ENCODE assay signal across 12 cellular contexts in the genomic region with DNA sequence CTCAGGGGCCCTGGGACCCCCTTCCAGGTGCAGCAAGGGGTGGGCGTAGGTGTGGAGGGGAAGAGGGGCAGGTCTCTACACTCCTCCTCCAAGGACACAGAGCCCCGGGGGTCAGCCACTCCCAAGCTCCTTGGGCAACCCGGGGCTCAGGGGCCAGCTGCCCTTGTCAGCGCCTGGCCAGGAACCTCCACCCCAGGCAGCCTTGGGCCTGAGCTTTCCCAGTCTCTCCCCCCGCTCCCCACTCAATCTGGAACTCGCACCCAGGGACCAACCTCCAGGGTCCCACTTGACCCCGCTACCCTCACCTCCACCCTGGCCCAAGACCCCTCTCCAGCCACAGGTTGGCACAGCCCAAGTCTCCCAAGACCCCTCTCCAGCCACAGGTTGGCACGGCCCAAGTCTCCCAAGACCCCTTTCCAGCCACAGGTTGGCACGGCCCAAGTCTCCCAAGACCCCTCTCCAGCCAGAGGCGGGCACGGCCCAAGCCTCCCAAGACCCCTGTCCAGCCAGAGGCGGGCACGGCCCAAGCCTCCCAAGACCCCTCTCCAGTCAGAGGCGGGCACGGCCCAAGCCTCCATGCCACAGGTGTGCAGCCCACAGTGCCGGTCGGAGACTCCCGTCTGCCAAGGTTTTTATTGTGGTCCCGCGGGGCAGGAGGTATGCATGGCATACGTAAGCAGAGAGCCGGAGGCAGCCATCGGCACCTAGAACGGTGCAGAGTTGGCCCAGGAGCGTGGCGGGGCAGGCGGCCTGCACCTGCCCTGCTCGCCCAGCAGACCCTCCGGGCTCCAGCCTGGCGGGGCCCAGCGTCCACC. TPM values are rescaled to one million over a fixed set of nuclear protein-coding genes. Genes with fewer than 3 reads are reported as not detected.
DNase-seq lines count a peak whose midpoint lies in the region; ATAC-seq and TF ChIP-seq lines count a peak whose summit lies in the region.
"Had no signal": no experiment of that assay in that cellular context is flagged by ENCODE, and none has a peak within 500 bp of the region (broad histone marks: within the 10 kb centered on the region; RNA-seq: fewer than 3 reads in every experiment).

No MANE protein-coding gene starts in this region.

- H3K27me3 Mint-ChIP-seq in CD14-positive monocyte (ENCODE audit: low read depth in 3 of 3), result peaks cover 49 to 77% (median 64%) of the 10 kb centered on the region in 3 donors

- intact Hi-C loops in CD14-positive monocyte (cut with micrococcal nuclease), result no loop called here
- intact Hi-C loops in left ventricle myocardium inferior (cut with micrococcal nuclease), result no loop called here

- DNase-seq in CD14-positive monocyte (ENCODE audit: low spot score) (peak; percentile 41), RWPE2 (ENCODE audit: low spot score) (peak; percentile 69), left ventricle myocardium inferior (peak; percentile 9), foreskin fibroblast (no peak), NCI-H510A treated with DMSO at 0.1 percent for 48 hours (lab: John Stamatoyannopoulos, UW) (no peak), NCI-H526 treated with DMSO at 0.1 percent for 48 hours (lab: John Stamatoyannopoulos, UW) (no peak)
- DNase-seq: NCI-H2029, retina had no signal

- no peak for ATAC-seq in RWPE2 (ENCODE audit: low read depth)
- ATAC-seq: HCT116 had no signal

- no peaks in the 10 kb centered on the region for H3K4me1 ChIP-seq in RWPE2 (ENCODE audit: insufficient read depth, poor library complexity, severe bottlenecking)
- H3K4me1 ChIP-seq in left ventricle myocardium inferior, result peaks cover 64% of the 10 kb centered on the region

- TF ChIP-seq CTCF in CD14-positive monocyte (IDR thresholded peaks at IDR 0.05) (no peak), RWPE2 (IDR thresholded peaks at IDR 0.05; ENCODE audit: poor library complexity, severe bottlenecking) (no peak), left ventricle myocardium inferior (IDR thresholded peaks at IDR 0.05; ENCODE audit: borderline replicate concordance) (no peak), foreskin fibroblast (IDR thresholded peaks at IDR 0.05; ENCODE audit: low read depth, low read length) (no peak)

- H3K36me3 ChIP-seq in RWPE2 (ENCODE audit: low read depth), result no peaks in the 10 kb centered on the region; the same call in 1 of the 2 replicates
- no peaks in the 10 kb centered on the region for H3K36me3 ChIP-seq in left ventricle myocardium inferior

- H3K4me1 Mint-ChIP-seq in CD14-positive monocyte, result peaks cover 7% of the 10 kb centered on the region

- no peak overlapping the region for H3K27ac ChIP-seq in RWPE2 (ENCODE audit: poor library complexity, severe bottlenecking)
- no peak overlapping the region for H3K27ac ChIP-seq in left ventricle myocardium inferior (replicated peaks)
- H3K27ac ChIP-seq: epithelial cell of prostate had no signal

- H3K9me3 ChIP-seq in RWPE2 (ENCODE audit: severe bottlenecking), result no peaks in the 10 kb centered on the region
- H3K9me3 ChIP-seq in left ventricle myocardium inferior (replicated peaks), result no peaks in the 10 kb centered on the region

- H3K9me3 Mint-ChIP-seq in CD14-positive monocyte, result peaks cover 0 to 3% (median 2%) of the 10 kb centered on the region in 7 donors
- H3K9me3 Mint-ChIP-seq: type B pancreatic cell had no signal

- H3K4me3 Mint-ChIP-seq in CD14-positive monocyte, result no peak overlapping the region
- H3K4me3 Mint-ChIP-seq: type B pancreatic cell had no signal

- peak overlapping the region in 1 of 7 donors; percentile 66 for H3K27ac Mint-ChIP-seq in CD14-positive monocyte
- H3K27ac Mint-ChIP-seq: type B pancreatic cell had no signal

- peaks cover 0 to 1% of the 10 kb centered on the region in 2 donors for H3K36me3 Mint-ChIP-seq in CD14-positive monocyte
- H3K36me3 Mint-ChIP-seq: type B pancreatic cell had no signal

- H3K27me3 ChIP-seq in RWPE2 (ENCODE audit: insufficient read depth, poor library complexity, severe bottlenecking), result peaks cover 8% of the 10 kb centered on the region
- peaks cover 28% of the 10 kb centered on the region for H3K27me3 ChIP-seq in left ventricle myocardium inferior (ENCODE audit: low read depth)

- no peak overlapping the region for H3K4me3 ChIP-seq in RWPE2 (ENCODE audit: severe bottlenecking)
- H3K4me3 ChIP-seq in left ventricle myocardium inferior, result no peak overlapping the region
- H3K4me3 ChIP-seq in foreskin fibroblast (ENCODE audit: low read depth in 1 of 2, low read length in 2 of 2), result no peak overlapping the region

RNA-seq across cellular contexts. Expression of gene TNFRSF4, which starts 3.0 kb away (rescaled TPM):
- polyA plus RNA-seq in CD14-positive monocyte, result not detected
- total RNA-seq in left ventricle myocardium inferior, result 2.2 TPM
- total RNA-seq: bronchial epithelial cell had no signal

RNA-seq across cellular contexts. Expression of gene TNFRSF18, which starts 4.5 kb away (rescaled TPM):
- not detected for polyA plus RNA-seq in CD14-positive monocyte
- not detected for total RNA-seq in left ventricle myocardium inferior
- total RNA-seq: bronchial epithelial cell had no signal

RNA-seq across cellular contexts. Expression of gene SDF4, which starts 20.9 kb away (rescaled TPM):
- polyA plus RNA-seq in CD14-positive monocyte, result 10 to 100 TPM; 81.7 to 89.0 TPM
- total RNA-seq in left ventricle myocardium inferior, result 114 TPM

RNA-seq across cellular contexts. Expression of gene B3GALT6, which starts 21.1 kb away (rescaled TPM):
- polyA plus RNA-seq in CD14-positive monocyte, result 1 to 10 TPM; 1.9 to 8.8 TPM
- total RNA-seq in left ventricle myocardium inferior, result 7.9 TPM

RNA-seq across cellular contexts. Expression of gene C1QTNF12, which starts 35.6 kb away (rescaled TPM):
- not detected for polyA plus RNA-seq in CD14-positive monocyte
- 0.55 TPM for total RNA-seq in left ventricle myocardium inferior

Comparison
In these comparisons a context has a peak if more than half of its experiments do, and no peak if none do; other contexts are left out.
1. DNase-seq: peak in CD14-positive monocyte (single experiment), RWPE2 (single experiment) and left ventricle myocardium inferior (single experiment); none in foreskin fibroblast (0 of 2), NCI-H510A treated with DMSO at 0.1 percent for 48 hours (single experiment) and NCI-H526 treated with DMSO at 0.1 percent for 48 hours (single experiment).